ENCODE assay signal across 1 cellular context in the genomic region with DNA sequence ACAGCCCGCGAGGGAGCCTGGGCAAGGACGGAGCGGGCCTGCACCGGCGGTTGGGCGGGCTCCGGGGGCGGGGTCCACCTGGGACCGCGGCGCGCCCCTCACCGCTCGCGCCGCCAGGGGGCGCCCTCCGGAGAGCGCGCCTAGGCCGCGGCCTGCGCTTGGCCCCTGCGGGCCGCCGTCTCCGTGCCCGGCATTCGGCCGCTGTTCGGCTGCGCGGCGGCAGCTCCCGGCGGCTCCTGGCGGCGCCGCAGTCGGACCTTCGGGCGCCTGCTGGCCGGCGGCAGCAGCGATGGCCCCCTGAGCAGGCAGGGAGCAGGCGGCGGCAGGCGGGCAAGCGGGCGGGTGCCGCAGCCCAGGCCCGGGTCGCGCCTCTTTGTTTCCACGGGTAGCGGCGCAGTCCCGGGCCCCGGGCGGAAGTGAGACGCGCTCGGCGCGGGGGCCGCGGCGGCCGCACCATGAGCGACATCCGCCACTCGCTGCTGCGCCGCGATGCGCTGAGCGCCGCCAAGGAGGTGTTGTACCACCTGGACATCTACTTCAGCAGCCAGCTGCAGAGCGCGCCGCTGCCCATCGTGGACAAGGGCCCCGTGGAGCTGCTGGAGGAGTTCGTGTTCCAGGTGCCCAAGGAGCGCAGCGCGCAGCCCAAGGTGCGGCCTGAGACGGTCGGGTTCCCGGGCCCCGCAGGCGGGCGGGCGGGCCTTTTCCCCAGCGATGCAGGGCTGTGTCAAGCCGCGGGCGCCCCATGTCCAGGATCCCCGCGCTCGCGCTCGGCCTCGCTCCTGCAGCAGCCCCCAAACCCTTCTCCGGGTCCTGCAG.
A peak's percentile ranks its signal among the peaks of the same experiment; 100 is the strongest.
TF ChIP-seq lines count a peak whose summit lies in the region.

A gene (plus strand): TSS at position 193 of the 816 bp plus-strand sequence. CDS start 263 bp downstream, at position 456.

TF ChIP-seq in K562, 482 proteins besides CTCF, POLR2A, EP300 and RAD21 (continued from another document):
- TF ChIP-seq, protein P1, sequence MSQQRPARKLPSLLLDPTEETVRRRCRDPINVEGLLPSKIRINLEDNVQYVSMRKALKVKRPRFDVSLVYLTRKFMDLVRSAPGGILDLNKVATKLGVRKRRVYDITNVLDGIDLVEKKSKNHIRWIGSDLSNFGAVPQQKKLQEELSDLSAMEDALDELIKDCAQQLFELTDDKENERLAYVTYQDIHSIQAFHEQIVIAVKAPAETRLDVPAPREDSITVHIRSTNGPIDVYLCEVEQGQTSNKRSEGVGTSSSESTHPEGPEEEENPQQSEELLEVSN (IDR thresholded peaks at IDR 0.05; ENCODE audit: borderline replicate concordance in 1 of 2, extremely low read depth in 1 of 2, insufficient read depth in 1 of 2, insufficient read length in 1 of 2, low read depth in 1 of 2, low read length in 1 of 2, poor library complexity in 1 of 2, severe bottlenecking in 1 of 2) = peak; percentile 28 to 75
- TF ChIP-seq, protein P2, sequence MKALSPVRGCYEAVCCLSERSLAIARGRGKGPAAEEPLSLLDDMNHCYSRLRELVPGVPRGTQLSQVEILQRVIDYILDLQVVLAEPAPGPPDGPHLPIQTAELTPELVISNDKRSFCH (CRISPR knock-in tag; IDR thresholded peaks at IDR 0.05) = no peak
- TF ChIP-seq, protein P2 (tag; IDR thresholded peaks at IDR 0.05) = peak; percentile 76; the same call in 1 of the 2 replicates
- TF ChIP-seq ELF4 (CRISPR knock-in tag; IDR thresholded peaks at IDR 0.05) = no peak
